Comparison of ENCODE assay signal across 26 cellular contexts in the genomic region with DNA sequence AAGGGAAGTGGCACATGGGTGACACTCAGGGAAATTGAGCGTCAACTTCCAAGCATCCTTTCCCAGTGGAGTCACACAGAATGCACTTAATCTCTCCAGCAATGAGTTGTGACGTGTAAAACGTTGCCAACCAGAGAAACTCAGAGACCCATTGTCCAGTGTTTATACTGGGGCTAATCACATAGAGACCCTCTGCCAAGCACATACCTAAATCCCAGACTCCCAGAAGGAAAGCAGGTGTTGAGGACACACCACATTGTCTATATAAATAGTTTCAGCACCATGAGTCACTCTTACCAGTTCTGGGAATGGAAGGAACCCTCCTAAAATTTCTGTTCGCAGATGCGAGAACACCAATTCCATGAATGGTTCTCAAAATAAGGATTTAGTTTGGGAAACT.
"Had no signal": no experiment of that assay in that cellular context is flagged by ENCODE, and none has a peak within 500 bp of the region (broad histone marks: within the 10 kb centered on the region; RNA-seq: fewer than 3 reads in every experiment).

No MANE protein-coding gene starts in this region.

- H3K4me1 ChIP-seq: esophagus squamous epithelium, heart right ventricle, left lung, prostate gland, right atrium auricular region, sigmoid colon, spleen, testis, tibial artery had no signal

- H3K4me3 ChIP-seq: coronary artery, esophagus squamous epithelium, heart right ventricle, left lung, prostate gland, right atrium auricular region, sigmoid colon, skin epidermis, spleen, testis, tibial artery had no signal

- H3K27me3 ChIP-seq: esophagus squamous epithelium, left lung, right atrium auricular region, sigmoid colon, spleen, testis, tibial artery had no signal

- H3K9me3 ChIP-seq: esophagus squamous epithelium, heart right ventricle, left lung, prostate gland, right atrium auricular region, sigmoid colon, spleen, testis, tibial artery had no signal

- H3K27me3 Mint-ChIP-seq: stimulated activated memory B cell treated with anti-CD40 and anti-IgM and Interleukin-4, amounts not matched to agents 10 μg/mL and 1 μg/mL and 100 μg/mL, for 72 hours had no signal

- H3K4me3 Mint-ChIP-seq: natural killer cell; stimulated activated memory B cell treated with anti-CD40 and anti-IgM and Interleukin-4, amounts not matched to agents 10 μg/mL and 1 μg/mL and 100 μg/mL, for 72 hours; type B pancreatic cell had no signal

- H3K36me3 ChIP-seq: esophagus squamous epithelium, heart right ventricle, left lung, prostate gland, right atrium auricular region, sigmoid colon, spleen, tibial artery had no signal

- H3K9me3 Mint-ChIP-seq: natural killer cell; stimulated activated memory B cell treated with anti-CD40 and anti-IgM and Interleukin-4, amounts not matched to agents 10 μg/mL and 1 μg/mL and 100 μg/mL, for 72 hours; type B pancreatic cell had no signal

- DNase-seq: dermis blood vessel endothelial cell; effector memory CD4-positive, alpha-beta T cell; erythroblast; esophagus squamous epithelium; foreskin melanocyte; glutamatergic neuron; heart right ventricle; hippocampal formation; left cardiac atrium; left lung; mesendoderm; midbrain; natural killer cell; sigmoid colon; spleen; stimulated activated CD4-positive, alpha-beta T cell treated with anti-CD3 and anti-CD28 coated beads, Interleukin-4, amount 100 ng/mL, for 4 hours; stimulated activated naive CD8-positive, alpha-beta T cell treated with anti-CD3 and anti-CD28 coated beads, Interleukin-15, Interleukin-2, amounts not matched to agents 100 U/mL and 50 U/mL, for 24 hours; substantia nigra; testis; tibial artery had no signal

- H3K27ac Mint-ChIP-seq: natural killer cell; stimulated activated memory B cell treated with anti-CD40 and anti-IgM and Interleukin-4, amounts not matched to agents 10 μg/mL and 1 μg/mL and 100 μg/mL, for 72 hours; type B pancreatic cell had no signal

- ATAC-seq: heart right ventricle; left cardiac atrium; left lung; natural killer cell; stimulated activated memory B cell treated with anti-CD40 and anti-IgM and Interleukin-4, amounts not matched to agents 10 μg/mL and 1 μg/mL and 100 μg/mL, for 72 hours; stimulated activated naive CD8-positive, alpha-beta T cell treated with anti-CD3 and anti-CD28 coated beads, Interleukin-15, Interleukin-2, amounts not matched to agents 100 U/mL and 50 U/mL, for 24 hours had no signal

- H3K27ac ChIP-seq: coronary artery, esophagus squamous epithelium, heart right ventricle, left lung, prostate gland, right atrium auricular region, sigmoid colon, skin epidermis, spleen, testis, tibial artery had no signal

- H3K36me3 Mint-ChIP-seq: natural killer cell; stimulated activated memory B cell treated with anti-CD40 and anti-IgM and Interleukin-4, amounts not matched to agents 10 μg/mL and 1 μg/mL and 100 μg/mL, for 72 hours; type B pancreatic cell had no signal

- H3K4me1 Mint-ChIP-seq: natural killer cell; stimulated activated memory B cell treated with anti-CD40 and anti-IgM and Interleukin-4, amounts not matched to agents 10 μg/mL and 1 μg/mL and 100 μg/mL, for 72 hours had no signal
